In the genomic region with DNA sequence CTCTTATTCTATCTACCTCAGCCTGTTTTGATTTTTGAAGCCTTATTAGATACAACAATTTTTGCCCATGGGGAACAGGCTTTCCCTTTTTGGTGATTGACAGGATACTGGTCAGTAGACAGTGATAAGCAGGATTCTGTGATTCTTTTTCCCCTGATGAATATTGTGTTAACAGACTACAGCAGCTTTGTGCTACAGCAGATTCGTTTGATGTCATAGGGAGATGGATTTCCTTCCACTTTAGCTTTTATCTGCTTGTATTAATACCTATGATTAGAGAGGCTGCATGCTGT, we compare ENCODE assay signal across 19 cellular contexts.
DNase-seq lines count a peak whose midpoint lies in the region; ATAC-seq and TF ChIP-seq lines count a peak whose summit lies in the region.
"Had no signal": no experiment of that assay in that cellular context is flagged by ENCODE, and none has a peak within 500 bp of the region (broad histone marks: within the 10 kb centered on the region; RNA-seq: fewer than 3 reads in every experiment).

No MANE protein-coding gene starts in this region.

- peaks cover 3% of the 10 kb centered on the region for H3K36me3 ChIP-seq in endodermal cell (ENCODE audit: control insufficient read depth, insufficient read depth, low read length)

- ATAC-seq in GM18861 (IDR thresholded peaks at IDR 0.05; ENCODE audit: unreplicated experiment) = peak; percentile 5
- no peak for ATAC-seq in GM21360 (IDR thresholded peaks at IDR 0.05; ENCODE audit: unreplicated experiment)
- ATAC-seq: HCT116, HepG2 had no signal

- H3K9me3 ChIP-seq in endodermal cell (ENCODE audit: control insufficient read depth, low read length) = no peaks in the 10 kb centered on the region
- H3K9me3 ChIP-seq: MG63 had no signal

- H3K4me1 Mint-ChIP-seq in HFFc6 (ENCODE audit: low read depth) = peaks cover 64% of the 10 kb centered on the region
- peaks cover 46% of the 10 kb centered on the region for H3K4me1 Mint-ChIP-seq in endodermal cell

- WGBS in endodermal cell (ENCODE audit: insufficient coverage in 1 of 2, insufficient read length in 1 of 2), 2 experiments = 80 to 82% methylated on average over 1 of the region's 1 CpG

- peaks cover 3% of the 10 kb centered on the region; the same call in 1 of the 2 replicates for H3K27me3 Mint-ChIP-seq in HFFc6 (ENCODE audit: insufficient read depth)
- H3K27me3 Mint-ChIP-seq in endodermal cell (ENCODE audit: insufficient read depth) = no peaks in the 10 kb centered on the region
- H3K27me3 Mint-ChIP-seq: CD4-positive, alpha-beta T cell had no signal

- H3K4me3 Mint-ChIP-seq in HFFc6 (no peak overlapping the region), endodermal cell (no peak overlapping the region)
- H3K4me3 Mint-ChIP-seq: CD4-positive, alpha-beta T cell had no signal

- no peak for DNase-seq in HFFc6
- DNase-seq in NCI-H69 (lab: John Stamatoyannopoulos, UW) = peak; percentile 81
- no peak for DNase-seq in endodermal cell
- DNase-seq in kidney tubule cell (ENCODE audit: low spot score) = no peak
- DNase-seq in DMS153 treated with DMSO at 0.1 percent for 48 hours (lab: John Stamatoyannopoulos, UW; ENCODE audit: unreplicated experiment) = no peak
- no peak for DNase-seq in putamen (ENCODE audit: low spot score)
- DNase-seq: CD4-positive, alpha-beta T cell; DMS79; MG63; NCI-H1105; NCI-H1694 treated with DMSO at 0.1 percent for 48 hours; NCI-H2107; NCI-H748 treated with DMSO at 0.1 percent for 48 hours; SHP77 had no signal

- H3K4me1 ChIP-seq in endodermal cell (ENCODE audit: control insufficient read depth, insufficient read depth, low read length) = peaks cover 28% of the 10 kb centered on the region

- H3K36me3 Mint-ChIP-seq in HFFc6 (ENCODE audit: low read depth) (peaks cover 16% of the 10 kb centered on the region), endodermal cell (ENCODE audit: low read depth) (peaks cover 17% of the 10 kb centered on the region)

- H3K27ac ChIP-seq in endodermal cell (ENCODE audit: low read depth, low read length) = no peak overlapping the region
- H3K27ac ChIP-seq: GM23248 had no signal

- H3K27ac Mint-ChIP-seq in HFFc6 = peak overlapping the region; percentile 40; the same call in 1 of the 2 replicates
- H3K27ac Mint-ChIP-seq in endodermal cell = no peak overlapping the region
- H3K27ac Mint-ChIP-seq: CD4-positive, alpha-beta T cell had no signal

- no peak overlapping the region for H3K9ac ChIP-seq in endodermal cell (ENCODE audit: extremely low read depth, low read length, poor library complexity, severe bottlenecking)
- H3K9ac ChIP-seq: GM23248 had no signal

- no peaks in the 10 kb centered on the region for H3K27me3 ChIP-seq in endodermal cell (ENCODE audit: control insufficient read depth, insufficient read depth, low read length, poor library complexity, severe bottlenecking)
- H3K27me3 ChIP-seq: MG63 had no signal

- TF ChIP-seq CTCF in HFFc6 (IDR thresholded peaks at IDR 0.05) = no peak
- no peak for TF ChIP-seq CTCF in endodermal cell (conservative IDR thresholded peaks at IDR 0.05)

- no peaks in the 10 kb centered on the region for H3K9me3 Mint-ChIP-seq in HFFc6
- no peaks in the 10 kb centered on the region for H3K9me3 Mint-ChIP-seq in endodermal cell
- H3K9me3 Mint-ChIP-seq: CD4-positive, alpha-beta T cell had no signal

- peak overlapping the region; percentile 37 for H3K4me3 ChIP-seq in endodermal cell (ENCODE audit: low read length)
- H3K4me3 ChIP-seq: GM23248, MG63 had no signal
